Comparison of ENCODE assay signal across 34 cellular contexts in the genomic region with DNA sequence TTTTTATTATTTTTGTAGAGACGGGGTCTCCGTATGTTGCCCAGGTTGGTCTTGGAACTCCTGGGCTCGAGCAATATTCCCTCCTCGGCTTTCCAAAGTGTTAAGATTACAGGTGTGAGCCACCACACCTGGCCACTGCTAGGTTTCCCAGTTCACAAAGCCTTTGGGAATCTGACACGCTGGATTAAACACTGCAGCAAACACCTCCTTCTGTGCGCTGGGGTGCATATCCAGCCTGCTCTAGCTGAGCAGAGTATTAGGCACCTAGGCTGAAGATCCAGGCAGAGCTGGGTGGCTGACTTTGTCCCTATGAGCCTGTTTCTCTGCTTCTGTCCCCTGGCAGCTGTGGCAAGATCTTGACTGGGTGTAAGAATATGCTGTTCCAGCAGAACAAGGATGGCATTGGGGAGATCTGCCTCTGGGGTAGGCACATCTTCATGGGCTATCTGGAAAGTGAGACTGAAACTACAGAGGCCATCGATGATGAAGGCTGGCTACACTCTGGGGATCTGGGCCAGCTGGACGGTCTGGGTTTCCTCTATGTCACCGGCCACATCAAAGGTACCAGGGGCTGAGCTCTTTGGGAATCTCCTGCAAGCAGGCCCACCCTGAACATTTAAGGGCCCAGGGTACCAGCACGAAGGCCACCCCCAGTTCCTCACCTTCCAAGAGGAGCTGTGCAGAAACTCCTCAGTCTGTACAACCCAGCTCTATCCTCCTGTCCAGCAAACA. TPM values are rescaled to one million over a fixed set of nuclear protein-coding genes. Genes with fewer than 3 reads are reported as not detected.
"Had no signal": no experiment of that assay in that cellular context is flagged by ENCODE, and none has a peak within 500 bp of the region (broad histone marks: within the 10 kb centered on the region; RNA-seq: fewer than 3 reads in every experiment).

No MANE protein-coding gene starts in this region.

- H3K36me3 ChIP-seq: brain microvascular endothelial cell, Peyer's patch, SJSA1 had no signal

- H3K9ac ChIP-seq: SK-N-SH had no signal

- H3K27me3 ChIP-seq: brain microvascular endothelial cell had no signal

- DNase-seq: activated CD4-positive, alpha-beta T cell treated with anti-CD3 and anti-CD28 coated beads for 36 hours; activated CD4-positive, alpha-beta T cell treated with anti-CD3 and anti-CD28 coated beads, Interleukin-2, amount 10 ng/mL, durations not matched to agents 7 days and 5 days; activated CD4-positive, alpha-beta T cell treated with anti-CD3 and anti-CD28 coated beads, Interleukin-2, amount 50 U/mL, for 48 hours; activated CD8-positive, alpha-beta memory T cell treated with anti-CD3 and anti-CD28 coated beads, Interleukin-2, amount 50 U/mL, for 48 hours; activated CD8-positive, alpha-beta T cell treated with anti-CD3 and anti-CD28 coated beads, Interleukin-2, amount 10 ng/mL, durations not matched to agents 7 days and 5 days; activated effector memory CD4-positive, alpha-beta T cell treated with anti-CD3 and anti-CD28 coated beads, Interleukin-2, amount 50 U/mL, for 16 hours; activated naive CD4-positive, alpha-beta T cell; activated naive CD4-positive, alpha-beta T cell treated with anti-CD3 and anti-CD28 coated beads, Interleukin-2, amount 50 U/mL, for 16 hours; activated naive CD8-positive, alpha-beta T cell treated with anti-CD3 and anti-CD28 coated beads for 36 hours; activated T-cell treated with anti-CD3 and anti-CD28 coated beads, Interleukin-2, amount 50 U/mL, for 72 hours; amniotic stem cell; aorta; brain microvascular endothelial cell; Karpas-422; NCI-H1105; NCI-H1417 treated with DMSO at 0.1 percent for 48 hours; NCI-H187 treated with DMSO at 0.1 percent for 48 hours; NCI-H2081; NCI-H345; NCI-H524 treated with DMSO at 0.1 percent for 48 hours; Peyer's patch; RPMI8226; SHP77 treated with DMSO at 0.1 percent for 48 hours; SK-N-SH had no signal

- ATAC-seq: activated CD4-positive, alpha-beta T cell treated with anti-CD3 and anti-CD28 coated beads for 36 hours; activated CD4-positive, CD25-positive, alpha-beta regulatory T cell treated with anti-CD3 and anti-CD28 coated beads, Interleukin-2, amount 50 U/mL, for 24 hours; activated CD8-positive, alpha-beta T cell treated with anti-CD3 and anti-CD28 coated beads, Interleukin-2, amount 10 ng/mL, durations not matched to agents 7 days and 5 days; activated T-cell treated with anti-CD3 and anti-CD28 coated beads, Interleukin-2, amount 50 U/mL, for 72 hours; activated T-helper 17 cell treated with anti-CD3 and anti-CD28 coated beads, Interleukin-2, amount 50 U/mL, for 72 hours; WTC11 had no signal

- H3K9me3 Mint-ChIP-seq: activated T-helper 17 cell treated with anti-CD3 and anti-CD28 coated beads, Interleukin-2, amount 50 U/mL, for 72 hours; T-helper 1 cell treated with Interleukin-12 subunit alpha and Interleukin-12 subunit beta and Interleukin-4 antibody, amounts not matched to agents 30 μg/mL and 1 μg/mL, for 36 hours had no signal

- H3K4me3 ChIP-seq: Peyer's patch, SJSA1 had no signal

- H3K4me3 Mint-ChIP-seq: activated CD4-positive, alpha-beta T cell treated with anti-CD3 and anti-CD28 coated beads for 36 hours; activated CD4-positive, alpha-beta T cell treated with anti-CD3 and anti-CD28 coated beads, Interleukin-2, amount 10 ng/mL, durations not matched to agents 7 days and 5 days; activated CD8-positive, alpha-beta T cell treated with anti-CD3 and anti-CD28 coated beads, Interleukin-2, amount 10 ng/mL, durations not matched to agents 7 days and 5 days; activated naive CD8-positive, alpha-beta T cell treated with anti-CD3 and anti-CD28 coated beads for 36 hours; activated T-cell treated with anti-CD3 and anti-CD28 coated beads, Interleukin-2, amount 50 U/mL, for 72 hours; activated T-helper 17 cell treated with anti-CD3 and anti-CD28 coated beads, Interleukin-2, amount 50 U/mL, for 72 hours; T-helper 1 cell treated with Interleukin-12 subunit alpha and Interleukin-12 subunit beta and Interleukin-4 antibody, amounts not matched to agents 30 μg/mL and 1 μg/mL, for 36 hours; T-helper 2 cell treated with Interferon-gamma antibody and Interleukin-4, amounts not matched to agents 5 μg/mL and 100 μg/mL, for 36 hours; WTC11 had no signal

- H3K4me1 Mint-ChIP-seq: activated T-helper 17 cell treated with anti-CD3 and anti-CD28 coated beads, Interleukin-2, amount 50 U/mL, for 72 hours; WTC11 had no signal

- FAIRE-seq: TTC549 had no signal

- H3K4me1 ChIP-seq: Peyer's patch, SJSA1 had no signal

- H3K27ac ChIP-seq: brain microvascular endothelial cell, Peyer's patch, SJSA1 had no signal

- H3K9me3 ChIP-seq: SJSA1, SK-N-SH had no signal

- H3K27ac Mint-ChIP-seq: activated CD4-positive, alpha-beta T cell treated with anti-CD3 and anti-CD28 coated beads for 36 hours; activated CD4-positive, alpha-beta T cell treated with anti-CD3 and anti-CD28 coated beads, Interleukin-2, amount 10 ng/mL, durations not matched to agents 7 days and 5 days; activated CD8-positive, alpha-beta T cell treated with anti-CD3 and anti-CD28 coated beads, Interleukin-2, amount 10 ng/mL, durations not matched to agents 7 days and 5 days; activated naive CD8-positive, alpha-beta T cell treated with anti-CD3 and anti-CD28 coated beads for 36 hours; activated T-cell treated with anti-CD3 and anti-CD28 coated beads, Interleukin-2, amount 50 U/mL, for 72 hours; activated T-helper 17 cell treated with anti-CD3 and anti-CD28 coated beads, Interleukin-2, amount 50 U/mL, for 72 hours; T-helper 1 cell treated with Interleukin-12 subunit alpha and Interleukin-12 subunit beta and Interleukin-4 antibody, amounts not matched to agents 30 μg/mL and 1 μg/mL, for 36 hours; T-helper 2 cell treated with Interferon-gamma antibody and Interleukin-4, amounts not matched to agents 5 μg/mL and 100 μg/mL, for 36 hours; WTC11 had no signal

- H3K4me2 ChIP-seq: SK-N-SH had no signal

RNA-seq across cellular contexts. Expression of a gene that starts 49.8 kb away (rescaled TPM):
- total RNA-seq: activated CD4-positive, alpha-beta T cell treated with anti-CD3 and anti-CD28 coated beads for 36 hours; activated CD4-positive, alpha-beta T cell treated with anti-CD3 and anti-CD28 coated beads, Interleukin-2, amount 10 ng/mL, durations not matched to agents 7 days and 5 days; activated CD8-positive, alpha-beta T cell treated with anti-CD3 and anti-CD28 coated beads, Interleukin-2, amount 10 ng/mL, durations not matched to agents 7 days and 5 days; activated naive CD8-positive, alpha-beta T cell treated with anti-CD3 and anti-CD28 coated beads for 36 hours; activated T-cell treated with anti-CD3 and anti-CD28 coated beads, Interleukin-2, amount 50 U/mL, for 72 hours; activated T-helper 17 cell treated with anti-CD3 and anti-CD28 coated beads, Interleukin-2, amount 50 U/mL, for 72 hours; aorta; cardiac septum; MCF 10A; NCI-H460; SJSA1; WTC11 had no signal
- polyA plus RNA-seq: SK-N-SH had no signal
